ENCODE assay signal across 8 cellular contexts in genomic region chr1:7940745-7941436, GRCh38. TPM values are rescaled to one million over a fixed set of nuclear protein-coding genes. Genes with fewer than 3 reads are reported as not detected.
DNase-seq lines count a peak whose midpoint lies in the region; ATAC-seq, FAIRE-seq and TF ChIP-seq lines count a peak whose summit lies in the region.

TNFRSF9 (minus strand) TSS chr1:7940839; CDS start chr1:7939994, 845 bp downstream.

- ATAC-seq in gastroesophageal sphincter: no peak

- peak within 1 kb of the TSS; percentile 86 for H3K27ac Mint-ChIP-seq in activated CD4-positive, alpha-beta T cell treated with anti-CD3 and anti-CD28 coated beads, Interleukin-2, amount 10 ng/mL, durations not matched to agents 24 days and 14 days

- TF ChIP-seq POLR2A in endothelial cell of umbilical vein (IDR thresholded peaks at IDR 0.05; ENCODE audit: low read depth, low read length) (no peak), gastroesophageal sphincter (IDR thresholded peaks at IDR 0.05) (no peak)

- dilution Hi-C loops in endothelial cell of umbilical vein (cut with MboI; ENCODE audit: extremely low pct_ligation_motif_present, low sequenced_read_pairs): no loop called here

- peak within 1 kb of the TSS; percentile 78 for H3K4me3 Mint-ChIP-seq in activated CD4-positive, alpha-beta T cell treated with anti-CD3 and anti-CD28 coated beads, Interleukin-2, amount 10 ng/mL, durations not matched to agents 24 days and 14 days

- no peaks in the 10 kb centered on the region for H3K9me1 ChIP-seq in endothelial cell of umbilical vein (replicated peaks; ENCODE audit: control insufficient read depth, extremely low read depth, insufficient read depth, low read length)

- FAIRE-seq in endothelial cell of umbilical vein (lab: Jason Lieb, UNC): no peak

- no peak within 1 kb of the TSS for H3K27ac ChIP-seq in endothelial cell of umbilical vein (ENCODE audit: insufficient read depth, low read depth, low read length)
- no peak within 1 kb of the TSS for H3K27ac ChIP-seq in gastroesophageal sphincter

- H3K4me1 ChIP-seq in endothelial cell of umbilical vein (ENCODE audit: control insufficient read depth, extremely low read depth, insufficient read depth, low read length) (peaks cover 5% of the 10 kb centered on the region), gastroesophageal sphincter (peaks cover 0 to 15% (median 3%) of the 10 kb centered on the region in 3 donors)

- H3K9ac ChIP-seq in endothelial cell of umbilical vein (replicated peaks; ENCODE audit: extremely low read depth, insufficient read depth, low read length): no peak within 1 kb of the TSS

- POLR2A ChIA-PET in endothelial cell of umbilical vein (lab: Charles Lee): no interaction called here

- H3K79me2 ChIP-seq in endothelial cell of umbilical vein (ENCODE audit: control insufficient read depth, insufficient read depth, low read length): no peaks in the 10 kb centered on the region

- DNase-seq in HCEC 1CT: peak; percentile 23
- DNase-seq in activated CD4-positive, alpha-beta T cell treated with anti-CD3 and anti-CD28 coated beads, Interleukin-2, amount 10 ng/mL, durations not matched to agents 24 days and 14 days: peak; percentile 85
- peak; percentile 58 for DNase-seq in endothelial cell of umbilical vein (ENCODE audit: low read depth, low spot score)
- DNase-seq in stimulated activated CD4-positive, alpha-beta T cell treated with anti-CD3 and anti-CD28 coated beads, Interleukin-4, amount 100 ng/mL, for 4 hours: peak; percentile 71 to 85
- no peak for DNase-seq in NCI-H2171 treated with DMSO at 0.1 percent for 48 hours (lab: John Stamatoyannopoulos, UW)
- no peak for DNase-seq in medulla oblongata (ENCODE audit: extremely low spot score)
- DNase-seq in NCI-H774 (lab: John Stamatoyannopoulos, UW): no peak

- peaks cover 50% of the 10 kb centered on the region for H3K4me1 Mint-ChIP-seq in activated CD4-positive, alpha-beta T cell treated with anti-CD3 and anti-CD28 coated beads, Interleukin-2, amount 10 ng/mL, durations not matched to agents 24 days and 14 days

- intact Hi-C loops in activated CD4-positive, alpha-beta T cell treated with anti-CD3 and anti-CD28 coated beads, Interleukin-2, amount 10 ng/mL, durations not matched to agents 24 days and 14 days (cut with micrococcal nuclease): loop anchor here (1.0 to 5.0 kb wide), 3 partner anchors 8 to 156 kb away; no protein-coding TSS in a partner anchor
- intact Hi-C loops in endothelial cell of umbilical vein (cut with micrococcal nuclease): loop anchor here (5.0 kb wide), 1 partner anchor 134 kb away; no protein-coding TSS in a partner anchor

- H4K20me1 ChIP-seq in endothelial cell of umbilical vein (replicated peaks; ENCODE audit: control insufficient read depth, extremely low read depth, insufficient read depth, low read length): no peaks in the 10 kb centered on the region

- TF ChIP-seq EP300 in gastroesophageal sphincter (IDR thresholded peaks at IDR 0.05): no peak

- BruUV-seq in endothelial cell of umbilical vein (replicated peaks; lab: Mats Ljungman, UMichigan): no TSS peak

- no peaks in the 10 kb centered on the region for H3K9me3 Mint-ChIP-seq in activated CD4-positive, alpha-beta T cell treated with anti-CD3 and anti-CD28 coated beads, Interleukin-2, amount 10 ng/mL, durations not matched to agents 24 days and 14 days

- peaks cover 19% of the 10 kb centered on the region for H3K27me3 Mint-ChIP-seq in activated CD4-positive, alpha-beta T cell treated with anti-CD3 and anti-CD28 coated beads, Interleukin-2, amount 10 ng/mL, durations not matched to agents 24 days and 14 days

- 52 to 59% methylated on average over 6 to 12 of the region's 14 CpGs for WGBS in gastroesophageal sphincter (ENCODE audit: low coverage in 1 of 2), 2 donors

- TF ChIP-seq CTCF in endothelial cell of umbilical vein (IDR thresholded peaks at IDR 0.05; ENCODE audit: extremely low read depth in 1 of 2, insufficient read depth in 1 of 2, low read depth in 1 of 2, low read length in 2 of 2): no peak
- TF ChIP-seq CTCF in gastroesophageal sphincter (IDR thresholded peaks at IDR 0.05): no peak

- H3K36me3 ChIP-seq in endothelial cell of umbilical vein (ENCODE audit: control insufficient read depth in 2 of 2, extremely low read depth in 1 of 2, insufficient read depth in 2 of 2, low read length in 2 of 2): no peaks in the 10 kb centered on the region
- no peaks in the 10 kb centered on the region for H3K36me3 ChIP-seq in gastroesophageal sphincter

- CTCF ChIA-PET in endothelial cell of umbilical vein (lab: Charles Lee): interaction anchor here (1.1 to 3.5 kb wide), 3 partner anchors 20 to 273 kb away, joined by 3 to 23 read pairs (median 4); no protein-coding TSS in a partner anchor

- no peak within 1 kb of the TSS for H3K4me3 ChIP-seq in endothelial cell of umbilical vein (replicated peaks in 1 of 3; ENCODE audit: insufficient read depth in 1 of 3, low read depth in 1 of 3, low read length in 3 of 3)
- H3K4me3 ChIP-seq in gastroesophageal sphincter: no peak within 1 kb of the TSS

- peaks cover 26% of the 10 kb centered on the region for H3K36me3 Mint-ChIP-seq in activated CD4-positive, alpha-beta T cell treated with anti-CD3 and anti-CD28 coated beads, Interleukin-2, amount 10 ng/mL, durations not matched to agents 24 days and 14 days (ENCODE audit: low read depth)

- H3K9me3 ChIP-seq in endothelial cell of umbilical vein (replicated peaks; ENCODE audit: control insufficient read depth, insufficient read depth, low read length): no peaks in the 10 kb centered on the region
- H3K9me3 ChIP-seq in gastroesophageal sphincter: no peaks in the 10 kb centered on the region

- H2AFZ ChIP-seq in endothelial cell of umbilical vein (ENCODE audit: low read depth, low read length): no peak within 1 kb of the TSS

- H3K27me3 ChIP-seq in endothelial cell of umbilical vein (ENCODE audit: control insufficient read depth in 2 of 2, insufficient read depth in 2 of 2, low read length in 2 of 2) (peaks cover 30 to 50% of the 10 kb centered on the region in 2 experiments), gastroesophageal sphincter (peaks cover 43% of the 10 kb centered on the region)

- no peak within 1 kb of the TSS for H3K4me2 ChIP-seq in endothelial cell of umbilical vein (ENCODE audit: insufficient read depth, low read length)

TF ChIP-seq in endothelial cell of umbilical vein, 7 proteins besides CTCF, POLR2A, EP300 and RAD21:
- TF ChIP-seq MAX (IDR thresholded peaks at IDR 0.05; ENCODE audit: insufficient read depth, insufficient read length) (no peak), MYC (IDR thresholded peaks at IDR 0.05; ENCODE audit: low read depth, low read length) (no peak), EZH2 (IDR thresholded peaks at IDR 0.05; ENCODE audit: borderline replicate concordance, low read depth, low read length, severe bottlenecking) (no peak), GATA2 (IDR thresholded peaks at IDR 0.05; ENCODE audit: insufficient read depth, insufficient read length, low read depth, low read length) (no peak), FOS (IDR thresholded peaks at IDR 0.05; ENCODE audit: borderline replicate concordance, insufficient read depth, low read length) (no peak), POLR2AphosphoS5 (IDR thresholded peaks at IDR 0.05; ENCODE audit: insufficient read depth, low read depth, low read length) (no peak)
TF ChIP-seq in endothelial cell of umbilical vein: peak in this region for 0.

RNA-seq across cellular contexts. Expression of gene TNFRSF9, which starts in this region (rescaled TPM):
- total RNA-seq in activated CD4-positive, alpha-beta T cell treated with anti-CD3 and anti-CD28 coated beads, Interleukin-2, amount 10 ng/mL, durations not matched to agents 24 days and 14 days: 30.5 and 30.9 TPM in 2 replicates
- total RNA-seq in endothelial cell of umbilical vein (0.22 TPM in 1 of 2 replicates, not detected in the other), gastroesophageal sphincter (under 1 TPM in 2 of 4 donors, not detected in 2; 0.13 to 0.31 TPM)
- 0.15 and 0.27 TPM in 2 replicates for polyA plus RNA-seq in endothelial cell of umbilical vein
- 0.10 and 0.18 TPM in 2 replicates for polyA plus RNA-seq in endothelial cell of umbilical vein (2011; cell fraction: cytosol; rRNA removed)
- polyA plus RNA-seq in endothelial cell of umbilical vein (2011; cell fraction: nucleus; rRNA removed): 0.08 TPM in 1 of 2 replicates, not detected in the other
- 0.13 and 0.30 TPM in 2 replicates for polyA plus RNA-seq in endothelial cell of umbilical vein (2012)
- polyA minus RNA-seq in endothelial cell of umbilical vein: 0.04 and 0.27 TPM in 2 replicates
- polyA minus RNA-seq in endothelial cell of umbilical vein (2011; cell fraction: cytosol; rRNA and poly(A)+ RNA removed): 2.2 TPM
- 0.19 TPM in 1 of 2 replicates, not detected in the other for polyA minus RNA-seq in endothelial cell of umbilical vein (2011; cell fraction: nucleus; rRNA and poly(A)+ RNA removed)

Comparison
In these comparisons a context has a peak if more than half of its experiments do, and no peak if none do; other contexts are left out.
1. RNA of gene TNFRSF9 (total RNA-seq): 30.5 to 30.9 TPM in activated CD4-positive, alpha-beta T cell treated with anti-CD3 and anti-CD28 coated beads, Interleukin-2, amount 10 ng/mL, durations not matched to agents 24 days and 14 days; 0.22 TPM in endothelial cell of umbilical vein and 0.13 to 0.31 TPM in gastroesophageal sphincter; every median in the first group is over 10 times any median in the second.
2. DNase-seq: peak in HCEC 1CT (single experiment), activated CD4-positive, alpha-beta T cell treated with anti-CD3 and anti-CD28 coated beads, Interleukin-2, amount 10 ng/mL, durations not matched to agents 24 days and 14 days (single experiment), endothelial cell of umbilical vein (single experiment) and stimulated activated CD4-positive, alpha-beta T cell treated with anti-CD3 and anti-CD28 coated beads, Interleukin-4, amount 100 ng/mL, for 4 hours (2 of 2); none in NCI-H2171 treated with DMSO at 0.1 percent for 48 hours (single experiment), medulla oblongata (single experiment) and NCI-H774 (single experiment).